ENCODE assay signal across 8 cellular contexts in the genomic region with DNA sequence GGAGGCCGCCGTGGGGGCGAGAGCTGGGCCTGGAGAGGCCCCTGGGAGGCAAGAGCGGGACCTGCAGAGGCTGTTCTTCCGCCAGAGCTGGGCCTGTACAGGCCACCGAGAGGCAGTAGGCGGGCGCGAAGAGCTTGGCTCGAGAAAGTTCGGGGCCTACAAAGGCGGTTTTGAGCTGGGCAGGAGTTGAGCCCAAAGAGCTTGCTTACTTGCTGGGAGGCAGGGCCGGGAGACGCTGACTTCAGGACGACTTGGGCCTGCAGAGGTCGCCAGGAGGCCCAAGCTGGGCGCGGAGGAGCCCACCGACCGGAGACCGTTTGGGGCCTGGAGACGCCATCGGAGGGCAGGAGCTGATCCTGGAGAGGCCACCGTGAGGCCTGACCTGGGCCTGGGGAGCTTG.
DNase-seq lines count a peak whose midpoint lies in the region; ATAC-seq and TF ChIP-seq lines count a peak whose summit lies in the region.
"Not testable (repeated sequence)": the region's sequence is repeated elsewhere in the genome, so short reads cannot be mapped to it uniquely, and the experiment has no call there.

No MANE protein-coding gene starts in this region.

- ATAC-seq in CD4-positive, CD25-positive, alpha-beta regulatory T cell (ENCODE audit: low read depth in 2 of 2); omental fat pad (ENCODE audit: low FRiP score); stimulated activated naive CD8-positive, alpha-beta T cell treated with anti-CD3 and anti-CD28 coated beads, Interleukin-15, amount 100 ng/mL, for 72 hours: not testable (repeated sequence)

- H3K27me3 ChIP-seq in CD4-positive, CD25-positive, alpha-beta regulatory T cell (ENCODE audit: control insufficient read depth, insufficient read depth, low read length); effector memory CD4-positive, alpha-beta T cell (replicated peaks; ENCODE audit: control insufficient read depth, insufficient read depth, low read length, poor library complexity, severe bottlenecking); hepatocyte: not testable (repeated sequence)

- not testable (repeated sequence) for H3K4me3 Mint-ChIP-seq in CD4-positive, CD25-positive, alpha-beta regulatory T cell; stimulated activated naive CD8-positive, alpha-beta T cell treated with anti-CD3 and anti-CD28 coated beads, Interleukin-15, amount 100 ng/mL, for 72 hours

- not testable (repeated sequence) for H3K4me1 Mint-ChIP-seq in CD4-positive, CD25-positive, alpha-beta regulatory T cell; stimulated activated naive CD8-positive, alpha-beta T cell treated with anti-CD3 and anti-CD28 coated beads, Interleukin-15, amount 100 ng/mL, for 72 hours

- not testable (repeated sequence) for H3K27ac ChIP-seq in CD4-positive, CD25-positive, alpha-beta regulatory T cell (ENCODE audit: insufficient read depth, low read length, poor library complexity, severe bottlenecking); effector memory CD4-positive, alpha-beta T cell (ENCODE audit: insufficient read depth, low read length, poor library complexity, severe bottlenecking); hepatocyte

- H3K36me3 Mint-ChIP-seq in CD4-positive, CD25-positive, alpha-beta regulatory T cell = not testable (repeated sequence)

- H3K79me2 ChIP-seq in hepatocyte = not testable (repeated sequence)

- not testable (repeated sequence) for H3K9me2 ChIP-seq in hepatocyte (replicated peaks; ENCODE audit: insufficient read depth)

- H3K9me3 ChIP-seq in CD4-positive, CD25-positive, alpha-beta regulatory T cell (ENCODE audit: control insufficient read depth in 2 of 2, low read length in 2 of 2); effector memory CD4-positive, alpha-beta T cell (ENCODE audit: control insufficient read depth, low read length); hepatocyte (ENCODE audit: low read depth): not testable (repeated sequence)

- TF ChIP-seq CTCF in hepatocyte (IDR thresholded peaks at IDR 0.05; ENCODE audit: poor library complexity); omental fat pad (IDR thresholded peaks at IDR 0.05): not testable (repeated sequence)

- not testable (repeated sequence) for H3K9me3 Mint-ChIP-seq in CD4-positive, CD25-positive, alpha-beta regulatory T cell
- H3K9me3 Mint-ChIP-seq in stimulated activated naive CD8-positive, alpha-beta T cell treated with anti-CD3 and anti-CD28 coated beads, Interleukin-15, amount 100 ng/mL, for 72 hours = peaks cover 0 to 14% of the 10 kb centered on the region in 2 donors

- not testable (repeated sequence) for H3K27me3 Mint-ChIP-seq in CD4-positive, CD25-positive, alpha-beta regulatory T cell; stimulated activated naive CD8-positive, alpha-beta T cell treated with anti-CD3 and anti-CD28 coated beads, Interleukin-15, amount 100 ng/mL, for 72 hours

- not testable (repeated sequence) for H3K4me2 ChIP-seq in hepatocyte

- not testable (repeated sequence) for H4K20me1 ChIP-seq in hepatocyte (ENCODE audit: insufficient read depth, poor library complexity, severe bottlenecking)

- not testable (repeated sequence) for H3K4me3 ChIP-seq in CD4-positive, CD25-positive, alpha-beta regulatory T cell (ENCODE audit: low read depth, low read length); effector memory CD4-positive, alpha-beta T cell (ENCODE audit: insufficient read depth, low read depth, low read length, poor library complexity, severe bottlenecking); hepatocyte

- not testable (repeated sequence) for H3K4me1 ChIP-seq in CD4-positive, CD25-positive, alpha-beta regulatory T cell (ENCODE audit: control insufficient read depth, insufficient read depth, low read length, poor library complexity, severe bottlenecking); effector memory CD4-positive, alpha-beta T cell (ENCODE audit: control insufficient read depth, insufficient read depth, low read length, poor library complexity, severe bottlenecking); hepatocyte (ENCODE audit: insufficient read depth)

- not testable (repeated sequence) for H3K27ac Mint-ChIP-seq in CD4-positive, CD25-positive, alpha-beta regulatory T cell; stimulated activated naive CD8-positive, alpha-beta T cell treated with anti-CD3 and anti-CD28 coated beads, Interleukin-15, amount 100 ng/mL, for 72 hours

- H2AFZ ChIP-seq in hepatocyte = not testable (repeated sequence)

- 93% methylated on average over 21 of the region's 24 CpGs for WGBS in hepatocyte (ENCODE audit: low lambda C conversion rate, missing lambda C conversion rate)

- peak; percentile 5 to 43 (median 12) for DNase-seq in CD4-positive, CD25-positive, alpha-beta regulatory T cell
- DNase-seq in NAMALWA (ENCODE audit: low spot score) (peak; percentile 46), hepatocyte (ENCODE audit: low spot score) (peak; percentile 85), omental fat pad (ENCODE audit: low spot score) (peak; percentile 74)
- DNase-seq in activated CD4-positive, alpha-beta T cell treated with anti-CD3 and anti-CD28 coated beads, Interleukin-2, amount 50 U/mL, for 1 hour = peak; percentile 52
- DNase-seq in activated naive CD4-positive, alpha-beta T cell treated with Interleukin-2 at 50 U/mL for 16 hours = peak; percentile 56
- peak; percentile 28 to 65 (median 46) for DNase-seq in effector memory CD4-positive, alpha-beta T cell
- peak; percentile 59 to 76 for DNase-seq in stimulated activated naive CD8-positive, alpha-beta T cell treated with anti-CD3 and anti-CD28 coated beads, Interleukin-15, amount 100 ng/mL, for 72 hours

- not testable (repeated sequence) for H3K36me3 ChIP-seq in CD4-positive, CD25-positive, alpha-beta regulatory T cell (ENCODE audit: control insufficient read depth, insufficient read depth, low read length); effector memory CD4-positive, alpha-beta T cell (ENCODE audit: control insufficient read depth, insufficient read depth, low read length); hepatocyte (replicated peaks; ENCODE audit: insufficient read depth, low read depth)

Comparison
In these comparisons a context has a peak if more than half of its experiments do, and no peak if none do; other contexts are left out.
1. DNase-seq: peak in every context shown above with its lines; median percentile 85 in hepatocyte; 74 in omental fat pad; 68 in stimulated activated naive CD8-positive, alpha-beta T cell treated with anti-CD3 and anti-CD28 coated beads, Interleukin-15, amount 100 ng/mL, for 72 hours; 56 in activated naive CD4-positive, alpha-beta T cell treated with Interleukin-2 at 50 U/mL for 16 hours; 52 in activated CD4-positive, alpha-beta T cell treated with anti-CD3 and anti-CD28 coated beads, Interleukin-2, amount 50 U/mL, for 1 hour; 46 in NAMALWA; 46 in effector memory CD4-positive, alpha-beta T cell; 12 in CD4-positive, CD25-positive, alpha-beta regulatory T cell.